Comparison of ENCODE assay signal across 9 cellular contexts in the genomic region with DNA sequence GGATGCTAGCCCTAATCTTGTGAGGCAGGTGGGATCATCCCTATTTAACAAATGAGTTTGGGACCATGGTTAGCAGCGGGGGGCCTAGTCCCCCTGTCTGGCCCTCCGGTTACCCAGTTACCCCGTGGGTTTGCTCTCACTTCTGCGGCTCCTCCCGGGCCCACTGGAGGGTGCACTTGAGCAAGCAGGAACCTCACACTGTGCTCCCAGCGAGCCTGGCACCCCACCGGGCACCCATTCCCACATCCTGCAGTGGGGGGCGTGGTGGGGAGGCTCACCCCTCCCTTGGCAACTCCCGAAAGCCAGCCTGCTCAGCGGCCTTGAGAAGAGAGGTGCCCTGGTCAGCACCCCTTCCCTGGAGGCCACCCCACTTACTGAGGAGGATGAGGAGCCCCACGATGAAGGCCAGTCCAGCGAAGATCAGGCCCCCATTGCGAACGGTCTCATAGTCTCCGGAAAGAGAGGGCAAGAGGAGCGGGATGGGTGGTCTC. TPM values are rescaled to one million over a fixed set of nuclear protein-coding genes. Genes with fewer than 3 reads are reported as not detected.
DNase-seq lines count a peak whose midpoint lies in the region; ATAC-seq, FAIRE-seq and TF ChIP-seq lines count a peak whose summit lies in the region.
"Had no signal": no experiment of that assay in that cellular context is flagged by ENCODE, and none has a peak within 500 bp of the region (broad histone marks: within the 10 kb centered on the region; RNA-seq: fewer than 3 reads in every experiment).

No MANE protein-coding gene starts in this region.

- H3K9ac ChIP-seq in smooth muscle cell (ENCODE audit: low read depth), result no peak overlapping the region

- H4K20me1 ChIP-seq in smooth muscle cell (ENCODE audit: low read depth), result no peaks in the 10 kb centered on the region

- peaks cover 5% of the 10 kb centered on the region for H3K4me1 ChIP-seq in smooth muscle cell (ENCODE audit: low read depth)

- no peaks in the 10 kb centered on the region for H3K36me3 ChIP-seq in smooth muscle cell (ENCODE audit: low read depth)
- H3K36me3 ChIP-seq: neutrophil had no signal

- no peaks in the 10 kb centered on the region for H3K79me2 ChIP-seq in smooth muscle cell (ENCODE audit: low read depth)

- no peak overlapping the region for H2AFZ ChIP-seq in smooth muscle cell (ENCODE audit: low read depth)

- DNase-seq in D721Med (ENCODE audit: insufficient read length, low spot score) (peak; percentile 70), Kasumi-1 (lab: John Stamatoyannopoulos, UW) (peak; percentile 27 to 29), fibroblast of pulmonary artery (ENCODE audit: low read depth) (peak; percentile 17), smooth muscle cell (lab: John Stamatoyannopoulos, UW; ENCODE audit: unreplicated experiment) (no peak), NCI-H2107 (lab: John Stamatoyannopoulos, UW) (no peak)
- DNase-seq in activated CD8-positive, alpha-beta memory T cell treated with anti-CD3 and anti-CD28 coated beads for 24 hours, result peak; percentile 86

- no peak for FAIRE-seq in D721Med (lab: Jason Lieb, UNC)

- H3K27me3 ChIP-seq in smooth muscle cell (ENCODE audit: low read depth), result no peaks in the 10 kb centered on the region

- H3K9me3 ChIP-seq in smooth muscle cell (replicated peaks; ENCODE audit: low read depth), result no peaks in the 10 kb centered on the region
- H3K9me3 ChIP-seq: neutrophil had no signal

- H3K4me3 ChIP-seq in fibroblast of pulmonary artery (replicated peaks; ENCODE audit: low read depth, low read length) (no peak overlapping the region), smooth muscle cell (no peak overlapping the region)

- H3K27ac ChIP-seq in smooth muscle cell (ENCODE audit: low read depth), result no peak overlapping the region
- H3K27ac ChIP-seq: neutrophil had no signal

- 67% methylated on average over 16 of the region's 16 CpGs for WGBS in smooth muscle cell (ENCODE audit: low lambda C conversion rate)

- TF ChIP-seq CTCF in D721Med (IDR thresholded peaks at IDR 0.05; ENCODE audit: insufficient read depth, missing control alignments) (peak; percentile 43), fibroblast of pulmonary artery (IDR thresholded peaks at IDR 0.05; ENCODE audit: low read length, missing control alignments) (peak; percentile 61), smooth muscle cell (IDR thresholded peaks at IDR 0.05; ENCODE audit: borderline replicate concordance, insufficient read depth, poor library complexity, severe bottlenecking) (peak; percentile 45)

- peaks cover 2% of the 10 kb centered on the region for H3F3A ChIP-seq in smooth muscle cell (ENCODE audit: low read depth)

- H3K4me2 ChIP-seq in smooth muscle cell, result no peak overlapping the region

- no peak for ATAC-seq in GM18909 (IDR thresholded peaks at IDR 0.05; ENCODE audit: poor library complexity, unreplicated experiment)
- ATAC-seq in GM21723 (IDR thresholded peaks at IDR 0.05; ENCODE audit: unreplicated experiment), result no peak

RNA-seq across cellular contexts. Expression of gene FXYD2, which starts 2.5 kb away (rescaled TPM):
- 0.40 TPM in 1 of 2 replicates, not detected in the other for total RNA-seq in smooth muscle cell
- polyA plus RNA-seq in smooth muscle cell, result 1.00 and 2.3 TPM in 2 replicates

RNA-seq across cellular contexts. Expression of gene DSCAML1, which starts 25.1 kb away (rescaled TPM):
- total RNA-seq in smooth muscle cell, result 0.04 and 0.22 TPM in 2 replicates
- polyA plus RNA-seq in smooth muscle cell, result 0.37 TPM in 1 of 2 replicates, not detected in the other

RNA-seq across cellular contexts. Expression of gene FXYD6, which starts 54.4 kb away (rescaled TPM):
- total RNA-seq in smooth muscle cell, result 24.6 and 27.7 TPM in 2 replicates
- polyA plus RNA-seq in smooth muscle cell, result 50.1 and 84.5 TPM in 2 replicates

Comparison
In these comparisons a context has a peak if more than half of its experiments do, and no peak if none do; other contexts are left out.
1. DNase-seq: peak in D721Med (single experiment), Kasumi-1 (2 of 2), activated CD8-positive, alpha-beta memory T cell treated with anti-CD3 and anti-CD28 coated beads for 24 hours (single experiment) and fibroblast of pulmonary artery (single experiment); none in smooth muscle cell (single experiment) and NCI-H2107 (single experiment).
2. Peak in every context shown above with its lines, with median percentiles within 50 percentile points of each other: CTCF ChIP-seq.